In the genomic region with DNA sequence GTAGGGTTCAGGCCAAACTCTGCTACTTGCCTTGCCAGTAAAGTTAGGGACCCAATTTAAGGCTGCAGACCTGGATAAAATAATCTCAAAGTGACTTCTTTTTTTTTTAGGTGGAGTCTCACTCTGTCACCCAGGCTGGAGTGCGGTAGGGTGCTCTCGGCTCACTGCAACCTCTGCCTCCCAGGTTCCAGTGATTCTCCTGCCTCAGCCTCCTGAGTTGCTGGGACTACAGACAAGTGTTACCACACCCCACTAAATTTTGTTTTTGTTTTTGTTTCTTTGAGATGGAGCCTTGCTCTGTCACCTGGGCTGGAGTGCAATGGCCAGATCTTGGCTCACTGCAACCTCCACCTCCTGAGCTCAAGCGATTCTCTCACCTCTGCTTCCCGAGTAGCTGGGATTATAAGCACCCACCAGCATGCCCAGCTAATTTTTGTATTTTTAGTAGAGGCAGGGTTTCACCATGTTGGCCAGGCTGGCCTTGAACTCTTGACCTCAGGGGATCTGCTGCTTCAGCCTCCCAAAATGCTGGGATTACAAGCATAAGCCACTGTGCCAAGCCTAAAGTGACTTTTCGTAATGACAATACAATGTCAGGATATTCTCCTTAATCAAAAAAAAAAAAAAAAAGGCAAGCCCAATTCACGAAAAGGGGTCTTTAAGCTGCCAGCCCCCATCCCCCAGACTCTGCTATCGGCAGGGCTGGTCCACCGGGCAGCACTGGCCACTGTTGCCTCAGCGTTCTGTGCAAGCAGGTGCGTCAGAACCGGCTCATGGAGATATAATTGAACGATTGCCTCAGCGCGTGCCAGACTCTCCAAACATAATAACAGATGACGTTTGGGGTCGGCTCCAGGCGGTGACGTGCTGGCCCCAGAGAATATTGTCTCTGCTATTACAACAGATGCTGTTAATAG, we compare ENCODE assay signal across 8 cellular contexts. TPM values are rescaled to one million over a fixed set of nuclear protein-coding genes. Genes with fewer than 3 reads are reported as not detected.
A peak's percentile ranks its signal among the peaks of the same experiment; 100 is the strongest.
DNase-seq lines count a peak whose midpoint lies in the region; ATAC-seq and TF ChIP-seq lines count a peak whose summit lies in the region.
"Not testable (repeated sequence)": the region's sequence is repeated elsewhere in the genome, so short reads cannot be mapped to it uniquely, and the experiment has no call there.

No MANE protein-coding gene starts in this region.

- H3K27me3 ChIP-seq in BE2C; H7 (ENCODE audit: control insufficient read depth, insufficient read depth, low read length): not testable (repeated sequence)
- peaks cover 0 to 10% (median 0%) of the 10 kb centered on the region in 9 donors for H3K27me3 ChIP-seq in heart left ventricle
- H3K27me3 ChIP-seq in tibial nerve = peaks cover 0 to 17% of the 10 kb centered on the region in 2 donors

- intact Hi-C loops in heart left ventricle (cut with DNase I) = loop anchor here in 5 of 10 donors (2.0 to 10.0 kb wide), 6 partner anchors 251 to 1129 kb away; a partner anchor contains a TSS

- H3K36me3 ChIP-seq in BE2C; H7 (replicated peaks; ENCODE audit: control insufficient read depth, insufficient read depth, low read length); heart left ventricle; tibial nerve: not testable (repeated sequence)

- TF ChIP-seq EP300 in tibial nerve (IDR thresholded peaks at IDR 0.05) = not testable (repeated sequence)

- ATAC-seq in heart left ventricle = peak; percentile 92 to 94 (median 94)

- H3K4me3 ChIP-seq in BE2C (ENCODE audit: low read depth, low read length) (peak overlapping the region; percentile 43), heart left ventricle (peak overlapping the region in 3 of 12 donors; percentile 5 to 24 (median 7))
- not testable (repeated sequence) for H3K4me3 ChIP-seq in H7 (ENCODE audit: insufficient read depth, low read depth, low read length); tibial nerve

- H3K9me3 ChIP-seq in BE2C, heart left ventricle, tibial nerve: not testable (repeated sequence)

- H3K4me1 ChIP-seq in BE2C, tibial nerve: not testable (repeated sequence)
- peaks cover 2 to 26% (median 14%) of the 10 kb centered on the region in 12 donors for H3K4me1 ChIP-seq in heart left ventricle

- 39 to 54% (median 49%) methylated on average over 14 to 18 of the region's 18 CpGs for WGBS in heart left ventricle, 4 donors
- WGBS in tibial nerve, 2 donors = 49 to 64% methylated on average over 17 to 18 of the region's 18 CpGs

- H3K27ac ChIP-seq in heart left ventricle = peak overlapping the region; percentile 36 to 80 (median 62)
- H3K27ac ChIP-seq in tibial nerve = not testable (repeated sequence)

- TF ChIP-seq POLR2A in heart left ventricle (IDR thresholded peaks at IDR 0.05) = peak in 1 of 2 donors; percentile 5
- not testable (repeated sequence) for TF ChIP-seq POLR2A in tibial nerve (IDR thresholded peaks at IDR 0.05)

- not testable (repeated sequence) for TF ChIP-seq CTCF in BE2C (IDR thresholded peaks at IDR 0.05; ENCODE audit: low read depth, low read length); heart left ventricle (IDR thresholded peaks at IDR 0.05); tibial nerve (IDR thresholded peaks at IDR 0.05)

- DNase-seq in BE2C (peak; percentile 87), H7 (peak; percentile 5), NCI-H2081 (lab: John Stamatoyannopoulos, UW) (peak; percentile 68 to 87), NOMO-1 treated with DMSO at 0.1 percent for 48 hours (lab: John Stamatoyannopoulos, UW; ENCODE audit: unreplicated experiment) (peak; percentile 21), cerebellar cortex (ENCODE audit: low spot score) (peak; percentile 55), heart left ventricle (peak; percentile 81 to 96 (median 83)), myocyte (ENCODE audit: low read depth) (peak; percentile 96), tibial nerve (ENCODE audit: low spot score in 2 of 2) (peak; percentile 50 to 61)

RNA-seq across cellular contexts. Expression of a gene that starts 43.1 kb away (rescaled TPM):
- 101 TPM for polyA plus RNA-seq in BE2C (2012; ENCODE audit: insufficient read depth, insufficient read length, low read depth)
- total RNA-seq in H7 (2014; rRNA removed; shearing (Covaris generic)) = 163 and 173 TPM in 2 replicates
- total RNA-seq in heart left ventricle (10 to 100 TPM; 53.2 to 70.6 (median 59.3) TPM), myocyte (131 and 149 TPM in 2 replicates), tibial nerve (100 to 1,000 TPM; 160 to 210 (median 177) TPM)
- 10 to 100 TPM; 12.2 to 51.3 TPM for polyA plus RNA-seq in heart left ventricle
- 71.3 TPM for polyA plus RNA-seq in myocyte (2012)

Comparison
In these comparisons a context has a peak if more than half of its experiments do, and no peak if none do; other contexts are left out.
1. DNase-seq: peak in every context shown above with its lines; median percentile 96 in myocyte; 87 in BE2C; 83 in heart left ventricle; 78 in NCI-H2081; 56 in tibial nerve; 55 in cerebellar cortex; 21 in NOMO-1 treated with DMSO at 0.1 percent for 48 hours; 5 in H7.